In the genomic region with DNA sequence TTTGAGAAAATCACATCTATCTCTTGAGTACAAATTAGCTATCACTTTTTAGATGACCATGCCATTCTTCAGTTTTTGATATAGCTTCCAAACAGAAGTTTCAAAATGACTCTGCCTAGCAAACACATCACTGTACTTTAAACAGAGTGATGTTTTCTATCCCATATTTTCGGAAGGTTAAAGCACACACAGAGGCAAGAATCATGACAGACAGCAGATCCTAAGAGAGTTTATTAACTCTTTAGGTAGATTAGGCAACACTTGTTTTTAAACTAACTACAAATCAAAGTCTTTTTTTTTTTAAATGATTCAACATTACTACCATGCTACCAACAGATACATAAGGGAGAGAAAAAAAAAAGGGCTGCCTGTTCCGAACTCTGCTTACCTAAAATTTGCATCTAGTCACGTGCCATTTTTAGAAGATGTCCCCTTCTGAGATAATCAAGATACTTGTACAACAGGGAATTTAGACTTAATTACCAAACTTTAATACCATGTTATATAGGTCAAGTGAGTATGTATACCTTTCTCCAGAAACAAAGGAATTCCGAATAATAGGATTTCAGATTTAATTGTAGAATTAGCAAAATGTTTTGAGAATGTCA, we compare ENCODE assay signal across 1 cellular context.
A peak's percentile ranks its signal among the peaks of the same experiment; 100 is the strongest.
TF ChIP-seq lines count a peak whose summit lies in the region.

No MANE protein-coding gene starts in this region.

TF ChIP-seq in HepG2, 621 proteins besides CTCF, POLR2A, EP300 and RAD21 (continued from another document):
- TF ChIP-seq ZNF646 (CRISPR knock-in tag; IDR thresholded peaks at IDR 0.05), result no peak
- TF ChIP-seq TRIM24 (CRISPR knock-in tag; IDR thresholded peaks at IDR 0.05), result no peak
- TF ChIP-seq SCMH1 (CRISPR knock-in tag; IDR thresholded peaks at IDR 0.05; ENCODE audit: borderline replicate concordance), result no peak
- peak; percentile 13; the same call in 1 of the 2 replicates for TF ChIP-seq KAT8 (CRISPR knock-in tag; IDR thresholded peaks at IDR 0.05)
- TF ChIP-seq ZNF720 (CRISPR knock-in tag; IDR thresholded peaks at IDR 0.05), result no peak
- TF ChIP-seq REXO4 (CRISPR knock-in tag; IDR thresholded peaks at IDR 0.05; ENCODE audit: borderline replicate concordance), result no peak
- TF ChIP-seq ARID4A (CRISPR knock-in tag; IDR thresholded peaks at IDR 0.05; ENCODE audit: borderline replicate concordance), result no peak
- TF ChIP-seq ZNF253 (CRISPR knock-in tag; IDR thresholded peaks at IDR 0.05; ENCODE audit: borderline replicate concordance), result no peak
- TF ChIP-seq ZNF30 (CRISPR knock-in tag; IDR thresholded peaks at IDR 0.05), result no peak
- TF ChIP-seq, protein P1, sequence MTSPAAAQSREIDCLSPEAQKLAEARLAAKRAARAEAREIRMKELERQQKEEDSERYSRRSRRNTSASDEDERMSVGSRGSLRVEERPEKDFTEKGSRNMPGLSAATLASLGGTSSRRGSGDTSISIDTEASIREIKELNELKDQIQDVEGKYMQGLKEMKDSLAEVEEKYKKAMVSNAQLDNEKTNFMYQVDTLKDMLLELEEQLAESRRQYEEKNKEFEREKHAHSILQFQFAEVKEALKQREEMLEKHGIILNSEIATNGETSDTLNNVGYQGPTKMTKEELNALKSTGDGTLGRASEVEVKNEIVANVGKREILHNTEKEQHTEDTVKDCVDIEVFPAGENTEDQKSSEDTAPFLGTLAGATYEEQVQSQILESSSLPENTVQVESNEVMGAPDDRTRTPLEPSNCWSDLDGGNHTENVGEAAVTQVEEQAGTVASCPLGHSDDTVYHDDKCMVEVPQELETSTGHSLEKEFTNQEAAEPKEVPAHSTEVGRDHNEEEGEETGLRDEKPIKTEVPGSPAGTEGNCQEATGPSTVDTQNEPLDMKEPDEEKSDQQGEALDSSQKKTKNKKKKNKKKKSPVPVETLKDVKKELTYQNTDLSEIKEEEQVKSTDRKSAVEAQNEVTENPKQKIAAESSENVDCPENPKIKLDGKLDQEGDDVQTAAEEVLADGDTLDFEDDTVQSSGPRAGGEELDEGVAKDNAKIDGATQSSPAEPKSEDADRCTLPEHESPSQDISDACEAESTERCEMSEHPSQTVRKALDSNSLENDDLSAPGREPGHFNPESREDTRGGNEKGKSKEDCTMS (CRISPR knock-in tag; conservative IDR thresholded peaks at IDR 0.05), result no peak
- TF ChIP-seq, protein P2, sequence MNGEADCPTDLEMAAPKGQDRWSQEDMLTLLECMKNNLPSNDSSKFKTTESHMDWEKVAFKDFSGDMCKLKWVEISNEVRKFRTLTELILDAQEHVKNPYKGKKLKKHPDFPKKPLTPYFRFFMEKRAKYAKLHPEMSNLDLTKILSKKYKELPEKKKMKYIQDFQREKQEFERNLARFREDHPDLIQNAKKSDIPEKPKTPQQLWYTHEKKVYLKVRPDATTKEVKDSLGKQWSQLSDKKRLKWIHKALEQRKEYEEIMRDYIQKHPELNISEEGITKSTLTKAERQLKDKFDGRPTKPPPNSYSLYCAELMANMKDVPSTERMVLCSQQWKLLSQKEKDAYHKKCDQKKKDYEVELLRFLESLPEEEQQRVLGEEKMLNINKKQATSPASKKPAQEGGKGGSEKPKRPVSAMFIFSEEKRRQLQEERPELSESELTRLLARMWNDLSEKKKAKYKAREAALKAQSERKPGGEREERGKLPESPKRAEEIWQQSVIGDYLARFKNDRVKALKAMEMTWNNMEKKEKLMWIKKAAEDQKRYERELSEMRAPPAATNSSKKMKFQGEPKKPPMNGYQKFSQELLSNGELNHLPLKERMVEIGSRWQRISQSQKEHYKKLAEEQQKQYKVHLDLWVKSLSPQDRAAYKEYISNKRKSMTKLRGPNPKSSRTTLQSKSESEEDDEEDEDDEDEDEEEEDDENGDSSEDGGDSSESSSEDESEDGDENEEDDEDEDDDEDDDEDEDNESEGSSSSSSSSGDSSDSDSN (CRISPR knock-in tag; IDR thresholded peaks at IDR 0.05), result no peak
- TF ChIP-seq HNRNPH1 (optimal IDR thresholded peaks at IDR 0.05; ENCODE audit: low read depth, low read length), result no peak
- TF ChIP-seq ZNF547 (CRISPR knock-in tag; IDR thresholded peaks at IDR 0.05), result no peak
- TF ChIP-seq ZNF607 (CRISPR knock-in tag; IDR thresholded peaks at IDR 0.05; ENCODE audit: borderline replicate concordance), result no peak
- no peak for TF ChIP-seq CREB1 (IDR thresholded peaks at IDR 0.05)
- 0 out of 2 replicates have a peak, but pooled peaks have one; percentile 10 for TF ChIP-seq CREB1 (CRISPR knock-in tag; IDR thresholded peaks at IDR 0.05)
- 0 out of 2 replicates have a peak, but pooled peaks have one; percentile 10 for TF ChIP-seq HDAC2 (CRISPR knock-in tag; IDR thresholded peaks at IDR 0.05)
- no peak for TF ChIP-seq STAT5B (CRISPR knock-in tag; IDR thresholded peaks at IDR 0.05)
- no peak for TF ChIP-seq MAZ (IDR thresholded peaks at IDR 0.05; ENCODE audit: borderline replicate concordance, low read depth, low read length)
- no peak; the same call in 1 of the 2 replicates for TF ChIP-seq MAZ (CRISPR knock-in tag; IDR thresholded peaks at IDR 0.05; ENCODE audit: low read depth)
- no peak for TF ChIP-seq ZNF136 (CRISPR knock-in tag; IDR thresholded peaks at IDR 0.05; ENCODE audit: low read depth)
- TF ChIP-seq HINFP (CRISPR knock-in tag; IDR thresholded peaks at IDR 0.05; ENCODE audit: low read depth), result no peak
- no peak for TF ChIP-seq DR1 (CRISPR knock-in tag; IDR thresholded peaks at IDR 0.05)
- no peak for TF ChIP-seq IRF2 (CRISPR knock-in tag; IDR thresholded peaks at IDR 0.05)
- no peak for TF ChIP-seq ZZZ3 (CRISPR knock-in tag; IDR thresholded peaks at IDR 0.05; ENCODE audit: borderline replicate concordance)
- TF ChIP-seq AGO2 (optimal IDR thresholded peaks at IDR 0.05; ENCODE audit: low read depth, low read length), result no peak
- TF ChIP-seq ZNF33A (CRISPR knock-in tag; IDR thresholded peaks at IDR 0.05; ENCODE audit: borderline replicate concordance), result no peak
- TF ChIP-seq TEAD2 (CRISPR knock-in tag; IDR thresholded peaks at IDR 0.05), result no peak
